Comparison of ENCODE assay signal across 14 cellular contexts in the genomic region with DNA sequence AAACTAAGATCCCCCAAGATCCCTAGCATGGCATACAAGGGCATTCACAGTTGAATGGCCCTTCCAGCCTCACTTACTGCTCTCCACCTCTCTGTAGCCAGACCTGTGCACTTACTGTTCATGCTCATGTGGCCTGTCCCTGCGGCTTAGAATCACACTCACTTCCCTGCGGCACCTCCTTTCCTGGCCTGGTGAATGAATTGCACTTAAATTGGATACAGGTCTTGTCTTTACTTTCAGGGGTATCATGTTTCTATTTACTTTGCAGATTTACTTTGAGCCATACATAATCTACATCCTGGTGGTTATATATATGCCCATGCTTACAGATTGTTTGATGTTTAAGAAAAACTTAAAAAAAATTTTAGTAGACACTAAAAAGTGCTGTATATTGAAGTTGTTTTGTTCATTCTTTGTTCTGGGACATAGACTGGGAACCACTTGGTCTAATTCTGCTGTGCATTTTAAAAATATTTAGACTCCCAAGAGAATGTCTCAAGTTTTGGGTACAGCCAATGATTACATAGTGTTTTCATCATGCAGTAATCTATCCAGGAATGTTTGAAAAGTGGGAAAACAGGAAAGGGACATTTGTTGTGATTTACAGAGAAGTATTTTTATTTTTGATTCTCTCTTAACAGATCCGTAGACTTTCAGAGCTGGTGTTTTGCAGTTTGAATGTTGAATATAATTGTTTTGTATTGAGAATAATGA.
DNase-seq lines count a peak whose midpoint lies in the region; ATAC-seq and TF ChIP-seq lines count a peak whose summit lies in the region.
"Had no signal": no experiment of that assay in that cellular context is flagged by ENCODE, and none has a peak within 500 bp of the region (broad histone marks: within the 10 kb centered on the region; RNA-seq: fewer than 3 reads in every experiment).

No MANE protein-coding gene starts in this region.

- TF ChIP-seq CTCF in fibroblast of mammary gland (conservative IDR thresholded peaks at IDR 0.05; ENCODE audit: control insufficient read depth, insufficient read depth, low read depth, low read length) = no peak
- TF ChIP-seq CTCF in gastrocnemius medialis (IDR thresholded peaks at IDR 0.05 in 4 of 5, conservative IDR thresholded peaks at IDR 0.05 in 1 of 5) = no peak
- TF ChIP-seq CTCF in foreskin keratinocyte (conservative IDR thresholded peaks at IDR 0.05) = no peak

- peak; percentile 4 for DNase-seq in NCI-H2171 treated with DMSO at 0.1 percent for 48 hours (lab: John Stamatoyannopoulos, UW)
- DNase-seq in NCI-H2171 (lab: John Stamatoyannopoulos, UW) = no peak
- peak; percentile 69 for DNase-seq in NCI-H510A (lab: John Stamatoyannopoulos, UW)
- DNase-seq in fibroblast of mammary gland (ENCODE audit: low read depth) = peak; percentile 26
- peak in 1 of 2 donors; percentile 22 for DNase-seq in gastrocnemius medialis
- no peak for DNase-seq in SKM-1 treated with dmso at 0.1 percent for 144 hours (lab: John Stamatoyannopoulos, UW; ENCODE audit: unreplicated experiment)
- DNase-seq in foreskin keratinocyte = no peak
- DNase-seq: activated CD4-positive, alpha-beta T cell treated with anti-CD3 and anti-CD28 coated beads for 4 hours; cerebellar nuclear complex; DMS79 treated with DMSO at 0.1 percent for 48 hours; NCI-H1436; transverse colon had no signal

- H3K27ac ChIP-seq in gastrocnemius medialis = peak overlapping the region; percentile 51 to 76 (median 57)
- H3K27ac ChIP-seq in foreskin keratinocyte = no peak overlapping the region
- H3K27ac ChIP-seq: transverse colon had no signal

- ATAC-seq in gastrocnemius medialis = peak; percentile 70 to 74
- ATAC-seq in foreskin keratinocyte = no peak
- no peak for ATAC-seq in HG02870 (IDR thresholded peaks at IDR 0.05; ENCODE audit: unreplicated experiment)
- ATAC-seq: HCT116 had no signal

- TF ChIP-seq POLR2A in gastrocnemius medialis (IDR thresholded peaks at IDR 0.05) = no peak

- H3K9me3 ChIP-seq in gastrocnemius medialis = no peaks in the 10 kb centered on the region
- H3K9me3 ChIP-seq: transverse colon had no signal

- in situ Hi-C loops in gastrocnemius medialis (cut with MboI; ENCODE audit: low sequenced_read_pairs in 4 of 4) = no loop called here

- H3K27me3 ChIP-seq in gastrocnemius medialis (no peaks in the 10 kb centered on the region), foreskin keratinocyte (no peaks in the 10 kb centered on the region)
- H3K27me3 ChIP-seq: transverse colon had no signal

- peaks cover 0 to 75% of the 10 kb centered on the region in 2 donors for H3K36me3 ChIP-seq in gastrocnemius medialis

- intact Hi-C loops in gastrocnemius medialis (cut with DNase I; ENCODE audit: low total_unique reads) = no loop called here

- H3K4me3 ChIP-seq in fibroblast of mammary gland (ENCODE audit: control insufficient read depth, low read depth, low read length) (no peak overlapping the region), gastrocnemius medialis (no peak overlapping the region)
- H3K4me3 ChIP-seq: transverse colon had no signal

- H3K4me1 ChIP-seq in gastrocnemius medialis = peaks cover 11 to 15% of the 10 kb centered on the region in 2 donors
- no peaks in the 10 kb centered on the region for H3K4me1 ChIP-seq in foreskin keratinocyte
- H3K4me1 ChIP-seq: transverse colon had no signal

Comparison
In these comparisons a context has a peak if more than half of its experiments do, and no peak if none do; other contexts are left out.
1. DNase-seq: peak in NCI-H2171 treated with DMSO at 0.1 percent for 48 hours (single experiment), NCI-H510A (single experiment) and fibroblast of mammary gland (single experiment); none in NCI-H2171 (single experiment), SKM-1 treated with dmso at 0.1 percent for 144 hours (single experiment) and foreskin keratinocyte (0 of 2).
2. ATAC-seq: peak in gastrocnemius medialis (2 of 2); none in foreskin keratinocyte (single experiment) and HG02870 (single experiment).